ENCODE assay signal across 15 cellular contexts in the genomic region with DNA sequence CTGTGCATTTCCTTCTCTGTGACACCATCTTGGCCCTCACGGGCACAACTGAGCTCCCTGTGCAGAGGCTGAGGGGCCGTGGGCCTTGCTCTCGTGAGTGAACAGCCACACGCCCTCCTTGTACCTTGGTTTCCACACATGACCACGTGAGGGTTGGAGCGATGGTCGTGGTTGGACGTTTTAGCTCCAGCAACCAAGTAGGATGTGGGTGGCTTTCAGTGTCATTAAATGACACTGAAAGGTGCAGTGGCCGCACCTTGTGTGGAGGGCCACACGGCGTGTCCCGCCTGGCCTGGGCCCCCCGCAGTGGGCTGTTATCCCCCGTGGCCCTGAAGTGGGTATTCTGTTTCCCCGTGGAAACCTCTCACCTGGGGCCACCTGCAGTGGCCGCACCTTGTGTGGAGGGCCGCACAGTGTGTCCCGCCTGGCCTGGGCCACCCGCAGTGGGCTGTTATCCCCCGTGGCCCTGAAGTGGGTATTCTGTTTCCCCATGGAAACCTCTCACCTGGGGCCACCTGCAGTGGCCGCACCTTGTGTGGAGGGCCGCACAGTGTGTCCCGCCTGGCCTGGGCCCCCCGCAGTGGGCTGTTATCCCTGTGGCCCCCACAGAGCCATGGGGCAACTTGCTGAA. TPM values are rescaled to one million over a fixed set of nuclear protein-coding genes. Genes with fewer than 3 reads are reported as not detected.
DNase-seq lines count a peak whose midpoint lies in the region; ATAC-seq and TF ChIP-seq lines count a peak whose summit lies in the region.
"Had no signal": no experiment of that assay in that cellular context is flagged by ENCODE, and none has a peak within 500 bp of the region (broad histone marks: within the 10 kb centered on the region; RNA-seq: fewer than 3 reads in every experiment).

No MANE protein-coding gene starts in this region.

- H3K4me3 ChIP-seq in Peyer's patch: no peak overlapping the region
- no peak overlapping the region for H3K4me3 ChIP-seq in right lobe of liver
- H3K4me3 ChIP-seq in thymus (ENCODE audit: low read length): no peak overlapping the region
- H3K4me3 ChIP-seq: GM23248, lung, neural progenitor cell, tibial artery had no signal

- peaks cover 55% of the 10 kb centered on the region for H3K36me3 Mint-ChIP-seq in activated naive CD4-positive, alpha-beta T cell treated with anti-CD3 and anti-CD28 coated beads, Interleukin-2, amount 10 ng/mL, durations not matched to agents 7 days and 5 days
- peaks cover 23% of the 10 kb centered on the region for H3K36me3 Mint-ChIP-seq in activated naive CD4-positive, alpha-beta T cell treated with anti-CD3 and anti-CD28 coated beads for 36 hours (ENCODE audit: low read depth)
- H3K36me3 Mint-ChIP-seq in stimulated activated naive B cell treated with anti-CD40 and anti-IgM and Interleukin-4, amounts not matched to agents 10 μg/mL and 1 μg/mL and 100 μg/mL, for 72 hours: peaks cover 55 to 80% of the 10 kb centered on the region in 2 donors

- H3K9me3 ChIP-seq in Peyer's patch (no peaks in the 10 kb centered on the region), right lobe of liver (no peaks in the 10 kb centered on the region), thymus (ENCODE audit: control insufficient read depth) (no peaks in the 10 kb centered on the region)

- WGBS in right lobe of liver (ENCODE audit: insufficient coverage, low coverage, low lambda C conversion rate, missing lambda C conversion rate): 89% methylated on average over 5 of the region's 24 CpGs
- WGBS in thymus: 94% methylated on average over 23 of the region's 24 CpGs

- no peaks in the 10 kb centered on the region for H3K9me3 Mint-ChIP-seq in activated naive CD4-positive, alpha-beta T cell treated with anti-CD3 and anti-CD28 coated beads, Interleukin-2, amount 10 ng/mL, durations not matched to agents 7 days and 5 days
- no peaks in the 10 kb centered on the region for H3K9me3 Mint-ChIP-seq in activated naive CD4-positive, alpha-beta T cell treated with anti-CD3 and anti-CD28 coated beads for 36 hours
- H3K9me3 Mint-ChIP-seq in stimulated activated naive B cell treated with anti-CD40 and anti-IgM and Interleukin-4, amounts not matched to agents 10 μg/mL and 1 μg/mL and 100 μg/mL, for 72 hours: no peaks in the 10 kb centered on the region
- H3K9me3 Mint-ChIP-seq: activated T-helper 1 cell treated with anti-CD3 and anti-CD28 coated beads, Interleukin-12 subunit alpha, Interleukin-12 subunit beta, Interleukin-2, Interleukin-4 antibody, amounts not matched to agents 30 ng/mL and 10 ng/mL and 1 ng/mL, durations not matched to agents 14 hours and 24 hours and 36 hours had no signal

- H3K4me1 Mint-ChIP-seq in activated naive CD4-positive, alpha-beta T cell treated with anti-CD3 and anti-CD28 coated beads, Interleukin-2, amount 10 ng/mL, durations not matched to agents 7 days and 5 days: peaks cover 40% of the 10 kb centered on the region
- peaks cover 30% of the 10 kb centered on the region for H3K4me1 Mint-ChIP-seq in activated naive CD4-positive, alpha-beta T cell treated with anti-CD3 and anti-CD28 coated beads for 36 hours (ENCODE audit: low read depth)
- peaks cover 8 to 25% of the 10 kb centered on the region in 2 donors for H3K4me1 Mint-ChIP-seq in stimulated activated naive B cell treated with anti-CD40 and anti-IgM and Interleukin-4, amounts not matched to agents 10 μg/mL and 1 μg/mL and 100 μg/mL, for 72 hours

- TF ChIP-seq CTCF in Peyer's patch (IDR thresholded peaks at IDR 0.05) (no peak), right lobe of liver (IDR thresholded peaks at IDR 0.05) (no peak)

- no peak overlapping the region for H3K4me3 Mint-ChIP-seq in activated naive CD4-positive, alpha-beta T cell treated with anti-CD3 and anti-CD28 coated beads, Interleukin-2, amount 10 ng/mL, durations not matched to agents 7 days and 5 days
- H3K4me3 Mint-ChIP-seq in activated naive CD4-positive, alpha-beta T cell treated with anti-CD3 and anti-CD28 coated beads for 36 hours: no peak overlapping the region
- H3K4me3 Mint-ChIP-seq in stimulated activated naive B cell treated with anti-CD40 and anti-IgM and Interleukin-4, amounts not matched to agents 10 μg/mL and 1 μg/mL and 100 μg/mL, for 72 hours: no peak overlapping the region
- H3K4me3 Mint-ChIP-seq: activated T-helper 1 cell treated with anti-CD3 and anti-CD28 coated beads, Interleukin-12 subunit alpha, Interleukin-12 subunit beta, Interleukin-2, Interleukin-4 antibody, amounts not matched to agents 30 ng/mL and 10 ng/mL and 1 ng/mL, durations not matched to agents 14 hours and 24 hours and 36 hours; neural progenitor cell had no signal

- no peak for DNase-seq in activated naive CD4-positive, alpha-beta T cell treated with anti-CD3 and anti-CD28 coated beads, Interleukin-2, amount 10 ng/mL, durations not matched to agents 7 days and 5 days
- DNase-seq in activated naive CD4-positive, alpha-beta T cell treated with anti-CD3 and anti-CD28 coated beads for 36 hours: no peak
- DNase-seq in Peyer's patch (peak in 1 of 3 donors; percentile 30), right lobe of liver (peak in 2 of 3 donors; percentile 16 to 28), hippocampal formation (lab: John Stamatoyannopoulos, UW) (no peak), middle frontal gyrus (ENCODE audit: extremely low spot score, low spot score) (no peak)
- DNase-seq in stimulated activated naive B cell treated with anti-CD40 and anti-IgM and Interleukin-4, amounts not matched to agents 10 μg/mL and 1 μg/mL and 100 μg/mL, for 72 hours: no peak
- DNase-seq: GM23248, SW 1271, tibial artery had no signal

- H3K27me3 ChIP-seq in Peyer's patch: no peaks in the 10 kb centered on the region
- no peaks in the 10 kb centered on the region for H3K27me3 ChIP-seq in right lobe of liver
- H3K27me3 ChIP-seq in thymus (ENCODE audit: control insufficient read depth, insufficient read depth): no peaks in the 10 kb centered on the region
- H3K27me3 ChIP-seq: neural progenitor cell, tibial artery had no signal

- CTCF ChIA-PET in activated naive CD4-positive, alpha-beta T cell treated with anti-CD3 and anti-CD28 coated beads, Interleukin-2, amount 10 ng/mL, durations not matched to agents 7 days and 5 days (lab: Charles Lee): no interaction called here
- CTCF ChIA-PET in activated naive CD4-positive, alpha-beta T cell treated with anti-CD3 and anti-CD28 coated beads for 36 hours (lab: Charles Lee): interaction anchor here (1.0 kb wide), 1 partner anchor 264 kb away, joined by 3 read pairs; no protein-coding TSS in a partner anchor

- peak overlapping the region; percentile 86 for H3K27ac Mint-ChIP-seq in activated naive CD4-positive, alpha-beta T cell treated with anti-CD3 and anti-CD28 coated beads, Interleukin-2, amount 10 ng/mL, durations not matched to agents 7 days and 5 days
- no peak overlapping the region for H3K27ac Mint-ChIP-seq in activated naive CD4-positive, alpha-beta T cell treated with anti-CD3 and anti-CD28 coated beads for 36 hours
- no peak overlapping the region for H3K27ac Mint-ChIP-seq in stimulated activated naive B cell treated with anti-CD40 and anti-IgM and Interleukin-4, amounts not matched to agents 10 μg/mL and 1 μg/mL and 100 μg/mL, for 72 hours
- H3K27ac Mint-ChIP-seq: activated T-helper 1 cell treated with anti-CD3 and anti-CD28 coated beads, Interleukin-12 subunit alpha, Interleukin-12 subunit beta, Interleukin-2, Interleukin-4 antibody, amounts not matched to agents 30 ng/mL and 10 ng/mL and 1 ng/mL, durations not matched to agents 14 hours and 24 hours and 36 hours; neural progenitor cell had no signal

- H3K27ac ChIP-seq in Peyer's patch (peak overlapping the region in 3 of 4 donors; percentile 10 to 74 (median 64)), right lobe of liver (no peak overlapping the region), thymus (ENCODE audit: low read depth) (peak overlapping the region; percentile 57)
- H3K27ac ChIP-seq: GM23248, neural progenitor cell, tibial artery had no signal

- intact Hi-C loops in activated naive CD4-positive, alpha-beta T cell treated with anti-CD3 and anti-CD28 coated beads for 36 hours (cut with micrococcal nuclease): no loop called here
- intact Hi-C loops in right lobe of liver (cut with DNase I): no loop called here

- no peaks in the 10 kb centered on the region for H3K27me3 Mint-ChIP-seq in activated naive CD4-positive, alpha-beta T cell treated with anti-CD3 and anti-CD28 coated beads, Interleukin-2, amount 10 ng/mL, durations not matched to agents 7 days and 5 days
- no peaks in the 10 kb centered on the region for H3K27me3 Mint-ChIP-seq in activated naive CD4-positive, alpha-beta T cell treated with anti-CD3 and anti-CD28 coated beads for 36 hours (ENCODE audit: low read depth)
- H3K27me3 Mint-ChIP-seq in stimulated activated naive B cell treated with anti-CD40 and anti-IgM and Interleukin-4, amounts not matched to agents 10 μg/mL and 1 μg/mL and 100 μg/mL, for 72 hours: no peaks in the 10 kb centered on the region

- no peak for ATAC-seq in right lobe of liver
- ATAC-seq in stimulated activated naive B cell treated with anti-CD40 and anti-IgM and Interleukin-4, amounts not matched to agents 10 μg/mL and 1 μg/mL and 100 μg/mL, for 72 hours (replicated peaks): no peak

- no peak for TF ChIP-seq POLR2A in Peyer's patch (IDR thresholded peaks at IDR 0.05)
- no peak for TF ChIP-seq POLR2A in right lobe of liver (IDR thresholded peaks at IDR 0.05)

- H3K4me1 ChIP-seq in Peyer's patch: peaks cover 0 to 12% (median 2%) of the 10 kb centered on the region in 4 donors
- H3K4me1 ChIP-seq in right lobe of liver: no peaks in the 10 kb centered on the region
- peaks cover 73% of the 10 kb centered on the region for H3K4me1 ChIP-seq in thymus (ENCODE audit: control insufficient read depth, insufficient read depth, low read length)
- H3K4me1 ChIP-seq: neural progenitor cell, tibial artery had no signal

- H3K36me3 ChIP-seq in Peyer's patch (peaks cover 0 to 70% (median 0%) of the 10 kb centered on the region in 3 donors), right lobe of liver (no peaks in the 10 kb centered on the region), thymus (ENCODE audit: control insufficient read depth, insufficient read depth) (peaks cover 61% of the 10 kb centered on the region)
- H3K36me3 ChIP-seq: neural progenitor cell had no signal

RNA-seq across cellular contexts. Expression of gene ACSF3, which starts 28.2 kb away (rescaled TPM):
- 10 to 100 TPM; 26.1 to 26.7 TPM for total RNA-seq in activated naive CD4-positive, alpha-beta T cell treated with anti-CD3 and anti-CD28 coated beads for 36 hours
- total RNA-seq in Peyer's patch (100 to 1,000 TPM in 2 of 4 donors, 10 to 100 TPM in 2; 94.6 to 120 (median 108) TPM), right lobe of liver (10 to 100 TPM; 20.2 to 33.6 (median 29.4) TPM)
- polyA plus RNA-seq in thymus: 47.2 TPM

RNA-seq across cellular contexts. Expression of gene CDH15, which starts 49.7 kb away (rescaled TPM):
- not detected for total RNA-seq in activated naive CD4-positive, alpha-beta T cell treated with anti-CD3 and anti-CD28 coated beads for 36 hours
- total RNA-seq in Peyer's patch (not detected), right lobe of liver (1 to 10 TPM in 1 of 6 experiments, under 1 TPM in 4, not detected in 1; 0.12 to 3.3 (median 0.15) TPM)
- 0.23 TPM for polyA plus RNA-seq in thymus
- total RNA-seq: activated T-helper 1 cell treated with anti-CD3 and anti-CD28 coated beads, Interleukin-12 subunit alpha, Interleukin-12 subunit beta, Interleukin-2, Interleukin-4 antibody, amounts not matched to agents 30 ng/mL and 10 ng/mL and 1 ng/mL, durations not matched to agents 14 hours and 24 hours and 36 hours; GM23248 had no signal
- polyA plus RNA-seq: esophagus had no signal

Comparison
In these comparisons a context has a peak if more than half of its experiments do, and no peak if none do; other contexts are left out.
1. DNase-seq: peak in right lobe of liver (2 of 3); none in activated naive CD4-positive, alpha-beta T cell treated with anti-CD3 and anti-CD28 coated beads, Interleukin-2, amount 10 ng/mL, durations not matched to agents 7 days and 5 days (single experiment), activated naive CD4-positive, alpha-beta T cell treated with anti-CD3 and anti-CD28 coated beads for 36 hours (single experiment), hippocampal formation (0 of 2), middle frontal gyrus (single experiment) and stimulated activated naive B cell treated with anti-CD40 and anti-IgM and Interleukin-4, amounts not matched to agents 10 μg/mL and 1 μg/mL and 100 μg/mL, for 72 hours (single experiment).
2. H3K27ac ChIP-seq: peak in Peyer's patch (3 of 4) and thymus (single experiment); none in right lobe of liver (0 of 3).